ENCODE assay signal across 11 cellular contexts in genomic region chr15:68304611-68305337, GRCh38. TPM values are rescaled to one million over a fixed set of nuclear protein-coding genes. Genes with fewer than 3 reads are reported as not detected.
A peak's percentile ranks its signal among the peaks of the same experiment; 100 is the strongest.
DNase-seq lines count a peak whose midpoint lies in the region; ATAC-seq, FAIRE-seq and TF ChIP-seq lines count a peak whose summit lies in the region.
"Had no signal": no experiment of that assay in that cellular context is flagged by ENCODE, and none has a peak within 500 bp of the region (broad histone marks: within the 10 kb centered on the region; RNA-seq: fewer than 3 reads in every experiment).

No MANE protein-coding gene starts in this region.

- H3K4me3 Mint-ChIP-seq in Caco-2 (ENCODE audit: unreplicated experiment) (no peak overlapping the region), HFFc6 (no peak overlapping the region), astrocyte (ENCODE audit: unreplicated experiment) (no peak overlapping the region)

- H3K4me1 ChIP-seq in Caco-2 (peaks cover 23% of the 10 kb centered on the region), astrocyte (ENCODE audit: insufficient read depth, low read length) (peaks cover 6% of the 10 kb centered on the region), HepG2 (ENCODE audit: insufficient read depth, low read length) (peaks cover 73% of the 10 kb centered on the region)

- no peak for TF ChIP-seq RAD21 in HepG2 (CRISPR knock-in tag; IDR thresholded peaks at IDR 0.05)

- H3K27me3 ChIP-seq in Caco-2 (replicated peaks; ENCODE audit: control insufficient read depth, insufficient read depth, low read length) (no peaks in the 10 kb centered on the region), astrocyte (ENCODE audit: insufficient read depth, low read length) (no peaks in the 10 kb centered on the region), HepG2 (ENCODE audit: control insufficient read depth in 1 of 2, insufficient read depth in 2 of 2, low read length in 2 of 2) (no peaks in the 10 kb centered on the region)
- H3K27me3 ChIP-seq: ovary had no signal

- POLR2A ChIA-PET in Caco-2 (lab: Charles Lee) (no interaction called here), HepG2 (lab: Yijun Ruan, JAX) (interaction anchor here (0.8 kb wide), 1 partner anchor 27 kb away, joined by 3 read pairs; the partner anchor contains the start of gene FEM1B)

- H3K4me1 Mint-ChIP-seq in Caco-2 (ENCODE audit: low read depth, unreplicated experiment), result peaks cover 30% of the 10 kb centered on the region
- peaks cover 41% of the 10 kb centered on the region for H3K4me1 Mint-ChIP-seq in HFFc6 (ENCODE audit: low read depth)
- H3K4me1 Mint-ChIP-seq in astrocyte (ENCODE audit: low read depth, unreplicated experiment), result peaks cover 27% of the 10 kb centered on the region

- H3K79me2 ChIP-seq in astrocyte (ENCODE audit: insufficient read depth, low read length) (no peaks in the 10 kb centered on the region), HepG2 (ENCODE audit: insufficient read depth, low read length) (no peaks in the 10 kb centered on the region)

- H3K27ac Mint-ChIP-seq in Caco-2 (ENCODE audit: unreplicated experiment) (peak overlapping the region; percentile 19), HFFc6 (peak overlapping the region; percentile 11), astrocyte (ENCODE audit: unreplicated experiment) (peak overlapping the region; percentile 82)

- 50% methylated on average over 12 of the region's 13 CpGs for WGBS in HepG2 (ENCODE audit: low lambda C conversion rate)

- H3K27me3 Mint-ChIP-seq in Caco-2 (ENCODE audit: insufficient read depth, unreplicated experiment) (no peaks in the 10 kb centered on the region), HFFc6 (ENCODE audit: insufficient read depth) (no peaks in the 10 kb centered on the region; the same call in 1 of the 2 replicates), astrocyte (ENCODE audit: low read depth, unreplicated experiment) (no peaks in the 10 kb centered on the region)

- DNase-seq in Caco-2, result peak in 1 of 2 experiments; percentile 33
- DNase-seq in HFFc6, result no peak
- no peak for DNase-seq in astrocyte (ENCODE audit: low read depth)
- DNase-seq in HepG2 (ENCODE audit: low spot score), result no peak
- DNase-seq in DMS79 (lab: John Stamatoyannopoulos, UW), result no peak
- DNase-seq in UCSD-AML1 (lab: John Stamatoyannopoulos, UW; ENCODE audit: unreplicated experiment), result no peak
- no peak for DNase-seq in omental fat pad (ENCODE audit: low spot score)
- DNase-seq: CD4-positive, alpha-beta memory T cell; NCI-H1436 treated with DMSO at 0.1 percent for 48 hours had no signal

- in situ Hi-C loops in HepG2 (cut with HindIII; ENCODE audit: extremely low pct_ligation_motif_present, low pct_unique_long_range_greater_than_20kb), result loop anchor here (5.0 kb wide), 2 partner anchors 47 to 68 kb away; no protein-coding TSS in a partner anchor

- H3K36me3 Mint-ChIP-seq in Caco-2 (ENCODE audit: insufficient read depth, unreplicated experiment), result peaks cover 12% of the 10 kb centered on the region
- H3K36me3 Mint-ChIP-seq in HFFc6 (ENCODE audit: low read depth), result no peaks in the 10 kb centered on the region
- H3K36me3 Mint-ChIP-seq in astrocyte (ENCODE audit: low read depth, unreplicated experiment), result peaks cover 28% of the 10 kb centered on the region
- H3K36me3 Mint-ChIP-seq: CD4-positive, alpha-beta memory T cell had no signal

- H3K4me3 ChIP-seq in Caco-2 (ENCODE audit: low read depth, low read length) (no peak overlapping the region), astrocyte (ENCODE audit: insufficient read depth, low read depth, low read length) (no peak overlapping the region), HepG2 (replicated peaks in 1 of 3; ENCODE audit: insufficient read depth in 1 of 3, low read depth in 2 of 3, low read length in 3 of 3) (no peak overlapping the region)
- H3K4me3 ChIP-seq: ovary had no signal

- ATAC-seq in HepG2, result peak; percentile 64
- no peak for ATAC-seq in HG02970 (IDR thresholded peaks at IDR 0.05; ENCODE audit: low FRiP score, unreplicated experiment)
- no peak for ATAC-seq in omental fat pad (ENCODE audit: low FRiP score)

- FAIRE-seq in astrocyte (lab: Jason Lieb, UNC), result no peak
- no peak for FAIRE-seq in HepG2 (lab: Jason Lieb, UNC)

- H2AFZ ChIP-seq in astrocyte (ENCODE audit: low read depth, low read length), result no peak overlapping the region
- H2AFZ ChIP-seq in HepG2 (ENCODE audit: low read length), result no peak overlapping the region

- CTCF ChIA-PET in Caco-2 (lab: Charles Lee) (interaction anchor here (0.5 to 2.9 kb wide), 4 partner anchors 11 to 367 kb away, joined by 3 to 75 read pairs (median 12); no protein-coding TSS in a partner anchor), HepG2 (lab: Yijun Ruan, JAX; ENCODE audit: low intra/inter-chr PET ratio, low total read pairs) (interaction anchor here (1.2 to 1.3 kb wide), 2 partner anchors 26 to 52 kb away, joined by 3 to 5 read pairs; no protein-coding TSS in a partner anchor)

- H3K9ac ChIP-seq in astrocyte (ENCODE audit: low read length) (no peak overlapping the region), HepG2 (ENCODE audit: insufficient read depth, low read depth, low read length) (no peak overlapping the region)

- H3K4me2 ChIP-seq in astrocyte (ENCODE audit: low read length) (no peak overlapping the region), HepG2 (ENCODE audit: low read depth, low read length) (peak overlapping the region; percentile 26; the same call in 1 of the 2 replicates)

- TF ChIP-seq EP300 in HepG2 (IDR thresholded peaks at IDR 0.05; ENCODE audit: low read depth in 2 of 2, low read length in 2 of 2), result no peak
- TF ChIP-seq EP300 in HepG2 (CRISPR knock-in tag; IDR thresholded peaks at IDR 0.05; ENCODE audit: borderline replicate concordance), result no peak

- H4K20me1 ChIP-seq in astrocyte (ENCODE audit: insufficient read depth, low read length), result peaks cover 13% of the 10 kb centered on the region
- H4K20me1 ChIP-seq in HepG2 (ENCODE audit: insufficient read depth, low read length), result no peaks in the 10 kb centered on the region

- TF ChIP-seq CTCF in Caco-2 (IDR thresholded peaks at IDR 0.05; ENCODE audit: insufficient read depth in 1 of 2, low read depth in 1 of 2, low read length in 1 of 2, severe bottlenecking in 1 of 2, unreplicated experiment in 1 of 2) (peak in 1 of 2 experiments; percentile 25), HFFc6 (IDR thresholded peaks at IDR 0.05) (no peak), astrocyte (IDR thresholded peaks at IDR 0.05; ENCODE audit: insufficient read depth, low read depth, low read length) (no peak), HepG2 (CRISPR knock-in tag; IDR thresholded peaks at IDR 0.05) (0 out of 2 replicates have a peak, but pooled peaks have one; percentile 18), omental fat pad (IDR thresholded peaks at IDR 0.05) (no peak)

- H3K9me3 ChIP-seq in Caco-2, result no peaks in the 10 kb centered on the region
- H3K9me3 ChIP-seq in astrocyte (ENCODE audit: insufficient read depth, low read depth, low read length), result no peaks in the 10 kb centered on the region
- H3K9me3 ChIP-seq in HepG2 (ENCODE audit: low read length), result peaks cover 5% of the 10 kb centered on the region; the same call in 1 of the 2 replicates
- H3K9me3 ChIP-seq: ovary had no signal

- no peak for TF ChIP-seq POLR2A in HepG2 (IDR thresholded peaks at IDR 0.05; ENCODE audit: insufficient read depth in 1 of 2, low read depth in 2 of 2, low read length in 2 of 2)

- H3K27ac ChIP-seq in astrocyte (ENCODE audit: low read depth, low read length), result no peak overlapping the region
- no peak overlapping the region for H3K27ac ChIP-seq in HepG2 (ENCODE audit: extremely low read length, insufficient read depth, low read length)
- H3K27ac ChIP-seq: ovary had no signal

- intact Hi-C loops in Caco-2 (cut with micrococcal nuclease; ENCODE audit: unreplicated experiment), result loop anchor here (5.0 to 10.0 kb wide), 2 partner anchors 130 to 368 kb away; partner anchors contain the start of gene ITGA11
- intact Hi-C loops in HepG2 (cut with micrococcal nuclease; ENCODE audit: unreplicated experiment), result loop anchor here (5.0 kb wide), 1 partner anchor 468 kb away; no protein-coding TSS in a partner anchor

- BruUV-seq in Caco-2 (replicated peaks; lab: Mats Ljungman, UMichigan) (no TSS peak), HepG2 (replicated peaks; lab: Mats Ljungman, UMichigan) (no TSS peak)

- H3K9me3 Mint-ChIP-seq in Caco-2 (ENCODE audit: unreplicated experiment) (no peaks in the 10 kb centered on the region), HFFc6 (no peaks in the 10 kb centered on the region), astrocyte (ENCODE audit: unreplicated experiment) (no peaks in the 10 kb centered on the region)
- H3K9me3 Mint-ChIP-seq: CD4-positive, alpha-beta memory T cell had no signal

- H3K36me3 ChIP-seq in Caco-2 (ENCODE audit: control insufficient read depth, insufficient read depth, low read length) (no peaks in the 10 kb centered on the region), astrocyte (ENCODE audit: insufficient read depth, low read length) (peaks cover 19% of the 10 kb centered on the region), HepG2 (replicated peaks in 1 of 2; ENCODE audit: control insufficient read depth in 1 of 2, insufficient read depth in 2 of 2, low read length in 2 of 2) (no peaks in the 10 kb centered on the region)
- H3K36me3 ChIP-seq: ovary had no signal

RNA-seq across cellular contexts. Expression of gene FEM1B, which starts 27.2 kb away (rescaled TPM):
- 33.5 and 41.0 TPM in 2 replicates for total RNA-seq in Caco-2 (2022)
- total RNA-seq in HFFc6 (2021; fragmentation: NEBNext Ultra II Directional; extraction: Animal tissue kit (Norgen Biotek cat#: 25700)), result 10 to 100 TPM; 30.7 to 38.0 (median 32.7) TPM
- total RNA-seq in astrocyte, result 38.6 and 49.5 TPM in 2 replicates
- total RNA-seq in HepG2 (2016; rRNA removed; fragmentation: Illumina TruSeq; extraction: Trizol), result 38.1 and 41.2 TPM in 2 replicates
- total RNA-seq in HepG2 (2016; cell fraction: cytosol; rRNA removed; fragmentation: Illumina TruSeq; extraction: Trizol; ENCODE audit: low read depth), result 1.8 and 3.1 TPM in 2 replicates
- 30.7 and 45.0 TPM in 2 replicates for total RNA-seq in HepG2 (2016; cell fraction: insoluble cytoplasmic fraction; rRNA removed; fragmentation: Illumina TruSeq; extraction: Trizol)
- 14.6 and 17.1 TPM in 2 replicates for total RNA-seq in HepG2 (2016; cell fraction: membrane; rRNA removed; fragmentation: Illumina TruSeq; extraction: Trizol)
- 28.2 and 28.4 TPM in 2 replicates for total RNA-seq in HepG2 (2016; cell fraction: nucleus; rRNA removed; fragmentation: Illumina TruSeq; extraction: Trizol)
- polyA plus RNA-seq in HepG2 (2011; rRNA removed), result 40.0 and 40.3 TPM in 2 replicates
- polyA plus RNA-seq in HepG2 (2011; cell fraction: cytosol; rRNA removed), result 19.1 and 23.6 TPM in 2 replicates
- 21.4 and 22.7 TPM in 2 replicates for polyA plus RNA-seq in HepG2 (2011; cell fraction: nucleus; rRNA removed)
- polyA plus RNA-seq in HepG2 (2012), result 16.6 and 17.3 TPM in 2 replicates
- 0.72 and 0.80 TPM in 2 replicates for polyA plus RNA-seq in HepG2 (2016; cell fraction: cytosol; fragmentation: Illumina TruSeq; extraction: Trizol; ENCODE audit: low read depth)
- 19.0 and 20.2 TPM in 2 replicates for polyA plus RNA-seq in HepG2 (2016; cell fraction: insoluble cytoplasmic fraction; fragmentation: Illumina TruSeq; extraction: Trizol; ENCODE audit: low read depth)
- polyA plus RNA-seq in HepG2 (2016; cell fraction: membrane; fragmentation: Illumina TruSeq; extraction: Trizol; ENCODE audit: low read depth), result 4.2 and 4.6 TPM in 2 replicates
- polyA plus RNA-seq in HepG2 (2016; cell fraction: nucleus; fragmentation: Illumina TruSeq; extraction: Trizol; ENCODE audit: insufficient read depth, low read depth), result 19.1 and 25.5 TPM in 2 replicates
- 110 and 233 TPM in 2 replicates for polyA minus RNA-seq in HepG2 (2011; rRNA and poly(A)+ RNA removed; ENCODE audit: low replicate concordance)
- polyA minus RNA-seq in HepG2 (2011; cell fraction: cytosol; rRNA and poly(A)+ RNA removed), result 70.9 and 90.9 TPM in 2 replicates
- 58.1 and 77.1 TPM in 2 replicates for polyA minus RNA-seq in HepG2 (2011; cell fraction: nucleus; rRNA and poly(A)+ RNA removed)
- total RNA-seq in omental fat pad, result 10 to 100 TPM; 32.9 to 48.5 (median 40.9) TPM

Comparison
In these comparisons a context has a peak if more than half of its experiments do, and no peak if none do; other contexts are left out.
1. H3K27ac Mint-ChIP-seq: peak in every context shown above with its lines; median percentile 82 in astrocyte; 19 in Caco-2; 11 in HFFc6.